Comparison of ENCODE assay signal across 8 cellular contexts in the genomic region with DNA sequence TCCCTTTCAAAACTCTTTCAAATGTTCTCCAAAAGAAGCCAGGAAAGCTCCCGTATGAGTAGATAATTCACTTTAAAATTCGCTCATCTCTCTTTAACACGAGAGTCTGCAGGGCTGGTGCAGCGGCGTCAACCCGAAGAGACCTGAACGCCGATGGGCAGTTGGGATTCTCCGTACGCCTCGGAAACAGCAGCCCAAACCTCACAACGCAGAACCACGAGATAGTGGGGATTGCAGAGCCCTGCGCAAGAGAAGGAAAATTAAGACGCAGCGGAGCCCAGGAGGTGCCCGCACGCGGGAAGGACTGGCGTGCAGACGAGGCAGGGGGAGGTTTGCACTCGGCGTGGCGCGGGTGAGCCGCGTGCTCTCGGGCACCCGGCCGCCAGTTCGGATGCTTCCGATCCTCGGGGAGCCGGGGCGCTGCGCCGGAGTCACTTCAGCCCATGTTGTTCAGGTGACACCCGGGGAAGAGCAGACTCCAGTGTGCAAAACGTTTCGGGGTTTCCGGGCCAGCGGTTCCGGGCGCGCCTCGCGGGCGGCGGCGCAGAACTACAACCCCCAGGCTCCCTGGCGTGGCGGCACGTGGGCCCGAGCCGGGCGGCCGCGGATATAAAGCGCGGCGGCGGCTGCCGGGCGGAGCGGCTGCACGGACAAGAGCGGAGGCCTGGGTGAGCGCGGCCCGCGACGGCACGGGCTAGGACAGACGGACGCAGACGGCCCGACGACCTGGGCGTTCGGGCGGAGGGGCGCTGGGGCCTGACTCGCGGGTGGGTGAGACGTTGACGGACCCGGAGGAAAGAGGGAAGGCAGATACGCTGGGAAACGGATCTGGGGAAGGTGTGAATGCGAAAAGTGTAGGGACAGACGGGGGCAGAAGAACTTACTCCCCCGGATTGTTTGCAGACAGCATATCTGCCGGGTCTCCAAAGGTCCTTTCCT. TPM values are rescaled to one million over a fixed set of nuclear protein-coding genes. Genes with fewer than 3 reads are reported as not detected.
DNase-seq lines count a peak whose midpoint lies in the region; ATAC-seq lines count a peak whose summit lies in the region.

A gene with protein sequence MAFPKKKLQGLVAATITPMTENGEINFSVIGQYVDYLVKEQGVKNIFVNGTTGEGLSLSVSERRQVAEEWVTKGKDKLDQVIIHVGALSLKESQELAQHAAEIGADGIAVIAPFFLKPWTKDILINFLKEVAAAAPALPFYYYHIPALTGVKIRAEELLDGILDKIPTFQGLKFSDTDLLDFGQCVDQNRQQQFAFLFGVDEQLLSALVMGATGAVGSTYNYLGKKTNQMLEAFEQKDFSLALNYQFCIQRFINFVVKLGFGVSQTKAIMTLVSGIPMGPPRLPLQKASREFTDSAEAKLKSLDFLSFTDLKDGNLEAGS (plus strand): TSS at position 636 of the 939 bp plus-strand sequence. CDS start 4,599 bp downstream, outside the sequence.

- no peaks in the 10 kb centered on the region for H3K9me3 Mint-ChIP-seq in activated CD4-positive, alpha-beta T cell treated with anti-CD3 and anti-CD28 coated beads for 36 hours (ENCODE audit: low read depth)

- H3K27me3 Mint-ChIP-seq in activated CD4-positive, alpha-beta T cell treated with anti-CD3 and anti-CD28 coated beads for 36 hours, result peaks cover 4% of the 10 kb centered on the region

- peak within 1 kb of the TSS; percentile 68 for H3K27ac Mint-ChIP-seq in activated CD4-positive, alpha-beta T cell treated with anti-CD3 and anti-CD28 coated beads for 36 hours

- peak; percentile 87 for DNase-seq in AG08395 (ENCODE audit: low spot score)
- peak; percentile 48 to 81 for DNase-seq in NCI-H446 (lab: John Stamatoyannopoulos, UW)
- DNase-seq in activated CD4-positive, alpha-beta T cell treated with anti-CD3 and anti-CD28 coated beads for 36 hours, result peak; percentile 90
- DNase-seq in left lobe of liver (ENCODE audit: low spot score), result peak; percentile 91
- peak; percentile 75 to 79 for DNase-seq in stimulated activated CD4-positive, alpha-beta T cell treated with anti-CD3 and anti-CD28 coated beads, Interleukin-2, amount 100 ng/mL, for 48 hours

- CTCF ChIA-PET in activated CD4-positive, alpha-beta T cell treated with anti-CD3 and anti-CD28 coated beads for 36 hours (lab: Charles Lee), result interaction anchor here (1.1 to 14.1 kb wide), 4 partner anchors 7 to 207 kb away, joined by 5 to 772 read pairs (median 5); a partner anchor contains a TSS

- peak within 1 kb of the TSS; percentile 78 for H3K27ac ChIP-seq in cingulate gyrus (ENCODE audit: low read depth, low read length)

- intact Hi-C loops in activated CD4-positive, alpha-beta T cell treated with anti-CD3 and anti-CD28 coated beads for 36 hours (cut with DNase I, micrococcal nuclease), result loop anchor here (1.0 to 2.0 kb wide), 4 partner anchors 50 to 761 kb away; a partner anchor contains a TSS

- H3K36me3 Mint-ChIP-seq in activated CD4-positive, alpha-beta T cell treated with anti-CD3 and anti-CD28 coated beads for 36 hours (ENCODE audit: low read depth), result no peaks in the 10 kb centered on the region

- POLR2A ChIA-PET in activated CD4-positive, alpha-beta T cell treated with anti-CD3 and anti-CD28 coated beads for 36 hours (lab: Charles Lee), result no interaction called here

- H3K4me3 Mint-ChIP-seq in activated CD4-positive, alpha-beta T cell treated with anti-CD3 and anti-CD28 coated beads for 36 hours, result peak within 1 kb of the TSS; percentile 79

- ATAC-seq in GM18909 (IDR thresholded peaks at IDR 0.05; ENCODE audit: poor library complexity, unreplicated experiment), result peak; percentile 95
- peak; percentile 90 for ATAC-seq in HG03139 (IDR thresholded peaks at IDR 0.05; ENCODE audit: unreplicated experiment)
- ATAC-seq in activated CD4-positive, alpha-beta T cell treated with anti-CD3 and anti-CD28 coated beads for 36 hours, result peak; percentile 95
- peak; percentile 94 for ATAC-seq in left lobe of liver

- H3K4me1 Mint-ChIP-seq in activated CD4-positive, alpha-beta T cell treated with anti-CD3 and anti-CD28 coated beads for 36 hours, result peaks cover 11% of the 10 kb centered on the region

RNA-seq across cellular contexts. Expression of the gene that starts here (rescaled TPM):
- 1 to 10 TPM; 4.0 to 5.6 TPM for total RNA-seq in activated CD4-positive, alpha-beta T cell treated with anti-CD3 and anti-CD28 coated beads for 36 hours
- total RNA-seq in left lobe of liver, result 15.0 TPM

Comparison
In these comparisons a context has a peak if more than half of its experiments do, and no peak if none do; other contexts are left out.
1. Peak in every context shown above with its lines: DNase-seq, ATAC-seq and H3K27ac ChIP-seq.